ENCODE assay signal across 12 cellular contexts in the genomic region with DNA sequence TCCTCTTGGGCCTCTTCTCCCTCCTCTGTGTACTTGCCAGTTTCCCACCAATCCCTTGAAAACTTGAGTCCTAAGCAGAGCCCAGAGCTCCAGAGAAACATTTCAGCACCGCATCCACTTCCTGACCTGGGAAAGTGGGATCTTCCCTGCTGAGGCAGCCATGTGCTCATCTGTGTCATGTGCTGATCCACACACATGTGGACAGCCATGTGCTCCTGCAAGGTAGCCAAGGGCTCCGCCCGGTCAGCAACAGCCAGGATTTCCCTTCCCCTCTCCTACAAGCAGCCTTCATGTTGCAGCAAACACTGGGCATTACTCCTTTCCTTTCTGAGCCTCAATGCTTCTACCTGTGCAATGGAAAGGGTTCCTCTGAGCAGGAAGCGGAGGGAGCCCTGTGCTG. TPM values are rescaled to one million over a fixed set of nuclear protein-coding genes. Genes with fewer than 3 reads are reported as not detected.
DNase-seq lines count a peak whose midpoint lies in the region; ATAC-seq and TF ChIP-seq lines count a peak whose summit lies in the region.
"Had no signal": no experiment of that assay in that cellular context is flagged by ENCODE, and none has a peak within 500 bp of the region (broad histone marks: within the 10 kb centered on the region; RNA-seq: fewer than 3 reads in every experiment).

No MANE protein-coding gene starts in this region.

- H3K9ac ChIP-seq in BLaER1 treated with 17β-estradiol and CSF1 and Interleukin-3, amounts not matched to agents 10 nM and 100 nM, result peak overlapping the region in 6 of 11 experiments; percentile 0 to 57 (median 44); a peak in 9 of 22 replicates
- H3K9ac ChIP-seq in adipocyte (ENCODE audit: low read length), result peak overlapping the region; percentile 50

- in situ Hi-C loops in gastrocnemius medialis (cut with MboI; ENCODE audit: low sequenced_read_pairs in 4 of 4), result loop anchor here (5.0 kb wide), 3 partner anchors 48 to 58 kb away; no protein-coding TSS in a partner anchor

- peak overlapping the region; percentile 47 to 100 (median 94) for H3K4me2 ChIP-seq in BLaER1 treated with 17β-estradiol and CSF1 and Interleukin-3, amounts not matched to agents 10 nM and 100 nM

- peaks cover 60 to 73% (median 66%) of the 10 kb centered on the region in 10 experiments for H3K4me1 ChIP-seq in BLaER1 treated with 17β-estradiol and CSF1 and Interleukin-3, amounts not matched to agents 10 nM and 100 nM
- H3K4me1 ChIP-seq in adipocyte (ENCODE audit: control insufficient read depth, insufficient read depth, low read length) (peaks cover 38% of the 10 kb centered on the region), right atrium auricular region (peaks cover 0 to 48% of the 10 kb centered on the region in 2 donors), gastrocnemius medialis (peaks cover 14 to 25% of the 10 kb centered on the region in 2 donors)

- no peaks in the 10 kb centered on the region for H4K20me1 ChIP-seq in BLaER1 treated with 17β-estradiol and CSF1 and Interleukin-3, amounts not matched to agents 10 nM and 100 nM

- ATAC-seq in gastrocnemius medialis, result peak; percentile 31
- no peak for ATAC-seq in HG03457 (IDR thresholded peaks at IDR 0.05; ENCODE audit: unreplicated experiment)
- ATAC-seq: T-cell had no signal

- peak overlapping the region in 8 of 11 experiments; percentile 19 to 68 (median 40); a peak in 14 of 22 replicates for H3K27ac ChIP-seq in BLaER1 treated with 17β-estradiol and CSF1 and Interleukin-3, amounts not matched to agents 10 nM and 100 nM
- H3K27ac ChIP-seq in right atrium auricular region, result peak overlapping the region; percentile 54 to 68
- peak overlapping the region; percentile 48 to 81 (median 72) for H3K27ac ChIP-seq in gastrocnemius medialis

- H3K27me3 ChIP-seq in BLaER1 treated with 17β-estradiol and CSF1 and Interleukin-3, amounts not matched to agents 10 nM and 100 nM, result no peaks in the 10 kb centered on the region
- H3K27me3 ChIP-seq in adipocyte (replicated peaks; ENCODE audit: control insufficient read depth, insufficient read depth, low read length), result peaks cover 4% of the 10 kb centered on the region
- no peaks in the 10 kb centered on the region for H3K27me3 ChIP-seq in right atrium auricular region
- H3K27me3 ChIP-seq in gastrocnemius medialis, result no peaks in the 10 kb centered on the region

- no peak for TF ChIP-seq POLR2A in gastrocnemius medialis (IDR thresholded peaks at IDR 0.05)

- DNase-seq in adipocyte (ENCODE audit: low read depth), result no peak
- no peak for DNase-seq in right atrium auricular region (ENCODE audit: low spot score)
- peak in 1 of 2 donors; percentile 66 for DNase-seq in gastrocnemius medialis
- no peak for DNase-seq in cerebellar nuclear complex (lab: John Stamatoyannopoulos, UW)
- DNase-seq in RKO (ENCODE audit: low spot score), result no peak
- no peak for DNase-seq in activated T-cell treated with anti-CD3 and anti-CD28 coated beads, Interleukin-2, amount 50 U/mL, for 1 hour
- DNase-seq: activated CD4-positive, alpha-beta T cell treated with anti-CD3 and anti-CD28 coated beads, Interleukin-2, amount 10 ng/mL, durations not matched to agents 7 days and 5 days; T-cell had no signal

- H3K36me3 ChIP-seq in BLaER1 treated with 17β-estradiol and CSF1 and Interleukin-3, amounts not matched to agents 10 nM and 100 nM, result no peaks in the 10 kb centered on the region
- H3K36me3 ChIP-seq in adipocyte (ENCODE audit: control insufficient read depth, insufficient read depth, low read length, severe bottlenecking) (no peaks in the 10 kb centered on the region), right atrium auricular region (no peaks in the 10 kb centered on the region), gastrocnemius medialis (no peaks in the 10 kb centered on the region)

- TF ChIP-seq CTCF in right atrium auricular region (IDR thresholded peaks at IDR 0.05), result no peak
- no peak for TF ChIP-seq CTCF in gastrocnemius medialis (IDR thresholded peaks at IDR 0.05 in 4 of 5, conservative IDR thresholded peaks at IDR 0.05 in 1 of 5)

- intact Hi-C loops in gastrocnemius medialis (cut with DNase I; ENCODE audit: low total_unique reads), result no loop called here

- H3K9me3 ChIP-seq in BLaER1 treated with 17β-estradiol and CSF1 and Interleukin-3, amounts not matched to agents 10 nM and 100 nM (replicated peaks in 1 of 11), result no peaks in the 10 kb centered on the region
- H3K9me3 ChIP-seq in adipocyte (ENCODE audit: control insufficient read depth, low read length) (no peaks in the 10 kb centered on the region), right atrium auricular region (no peaks in the 10 kb centered on the region), gastrocnemius medialis (no peaks in the 10 kb centered on the region)

- no peak overlapping the region for H3K4me3 ChIP-seq in BLaER1 treated with 17β-estradiol and CSF1 and Interleukin-3, amounts not matched to agents 10 nM and 100 nM
- H3K4me3 ChIP-seq in adipocyte (ENCODE audit: low read length), result no peak overlapping the region
- H3K4me3 ChIP-seq in right atrium auricular region, result no peak overlapping the region
- no peak overlapping the region for H3K4me3 ChIP-seq in gastrocnemius medialis

RNA-seq across cellular contexts. Expression of gene CDX1, which starts 1.9 kb away (rescaled TPM):
- total RNA-seq in right atrium auricular region, result not detected
- 1 to 10 TPM in 1 of 4 donors, not detected in 3; 1.5 TPM for total RNA-seq in gastrocnemius medialis
- total RNA-seq: activated CD4-positive, alpha-beta T cell treated with anti-CD3 and anti-CD28 coated beads, Interleukin-2, amount 10 ng/mL, durations not matched to agents 7 days and 5 days; bronchial epithelial cell; epithelial cell of proximal tubule had no signal

RNA-seq across cellular contexts. Expression of gene PDGFRB, which starts 9.0 kb away (rescaled TPM):
- total RNA-seq in right atrium auricular region (10 to 100 TPM; 68.3 to 68.7 TPM), gastrocnemius medialis (10 to 100 TPM; 27.9 to 58.4 (median 52.5) TPM)

RNA-seq across cellular contexts. Expression of gene SLC6A7, which starts 25.2 kb away (rescaled TPM):
- total RNA-seq in right atrium auricular region, result not detected
- total RNA-seq in gastrocnemius medialis, result under 1 TPM in 1 of 4 donors, not detected in 3; 0.07 TPM
- total RNA-seq: activated CD4-positive, alpha-beta T cell treated with anti-CD3 and anti-CD28 coated beads, Interleukin-2, amount 10 ng/mL, durations not matched to agents 7 days and 5 days; bronchial epithelial cell; epithelial cell of proximal tubule; T-cell had no signal
